Comparison of ENCODE assay signal across 28 cellular contexts in genomic region chr7:29306276-29307036, GRCh38.
A peak's percentile ranks its signal among the peaks of the same experiment; 100 is the strongest.
DNase-seq lines count a peak whose midpoint lies in the region; ATAC-seq, FAIRE-seq and TF ChIP-seq lines count a peak whose summit lies in the region.
"Had no signal": no experiment of that assay in that cellular context is flagged by ENCODE, and none has a peak within 500 bp of the region (broad histone marks: within the 10 kb centered on the region; RNA-seq: fewer than 3 reads in every experiment).

No MANE protein-coding gene starts in this region.

- no peak overlapping the region for H3K14ac ChIP-seq in trophoblast cell (ENCODE audit: low read length)

- no peak overlapping the region for H4K12ac ChIP-seq in trophoblast cell (ENCODE audit: low read depth, low read length)

- H3K27me3 ChIP-seq in keratinocyte (ENCODE audit: control insufficient read depth, extremely low read depth, insufficient read depth, low read length) (no peaks in the 10 kb centered on the region), trophoblast cell (ENCODE audit: insufficient read depth, low read length) (no peaks in the 10 kb centered on the region), Peyer's patch (no peaks in the 10 kb centered on the region)

- H2AK5ac ChIP-seq in trophoblast cell (ENCODE audit: low read length): peak overlapping the region; percentile 50

- no peak overlapping the region for H3K4me2 ChIP-seq in keratinocyte (ENCODE audit: control insufficient read depth, extremely low read depth, insufficient read depth, low read depth, low read length)
- no peak overlapping the region for H3K4me2 ChIP-seq in trophoblast cell (ENCODE audit: low read length)

- TF ChIP-seq POLR2A in Peyer's patch (IDR thresholded peaks at IDR 0.05): no peak

- no peaks in the 10 kb centered on the region for H3K9me1 ChIP-seq in keratinocyte (ENCODE audit: control insufficient read depth, extremely low read depth, insufficient read depth, low read length)

- H3K27ac ChIP-seq in angular gyrus (ENCODE audit: low read depth, low read length) (peak overlapping the region; percentile 9), keratinocyte (ENCODE audit: control insufficient read depth, insufficient read depth, low read length) (no peak overlapping the region), trophoblast cell (ENCODE audit: low read depth, low read length) (no peak overlapping the region), Peyer's patch (no peak overlapping the region)
- H3K27ac ChIP-seq: C4-2B, GM23248, HL-60, SJSA1 had no signal

- no peaks in the 10 kb centered on the region for H4K20me1 ChIP-seq in keratinocyte (ENCODE audit: control insufficient read depth, extremely low read depth, insufficient read depth, low read length)

- H3K79me2 ChIP-seq in keratinocyte (ENCODE audit: control insufficient read depth, insufficient read depth, low read length) (no peaks in the 10 kb centered on the region), trophoblast cell (ENCODE audit: control insufficient read depth, insufficient read depth, low read length, poor library complexity) (peaks cover 9% of the 10 kb centered on the region)

- in situ Hi-C loops in ACHN (cut with HindIII; ENCODE audit: low pct_ligation_motif_present, low pct_unique_long_range_greater_than_20kb, low sequenced_read_pairs): no loop called here

- no CpG with 5 or more reads among the region's 6 CpGs for WGBS in trophoblast cell (ENCODE audit: extremely low coverage, insufficient coverage, insufficient read length)

- ATAC-seq in GM21447 (IDR thresholded peaks at IDR 0.05; ENCODE audit: unreplicated experiment): no peak
- ATAC-seq: HCT116, HepG2, K562, Panc1, Right ventricle myocardium inferior had no signal

- peak overlapping the region; percentile 62 for H3K4ac ChIP-seq in trophoblast cell (ENCODE audit: low read depth, low read length)

- H3K4me1 ChIP-seq in keratinocyte (ENCODE audit: control insufficient read depth, extremely low read depth, insufficient read depth, low read length) (peaks cover 35% of the 10 kb centered on the region), trophoblast cell (ENCODE audit: control insufficient read depth in 1 of 2, insufficient read depth in 2 of 2, low read length in 2 of 2) (peaks cover 19 to 25% of the 10 kb centered on the region in 2 experiments), Peyer's patch (no peaks in the 10 kb centered on the region)
- H3K4me1 ChIP-seq: SJSA1 had no signal

- peak overlapping the region; percentile 63 for H2BK5ac ChIP-seq in trophoblast cell (ENCODE audit: low read depth, low read length, poor library complexity)

- no peak overlapping the region for H2AFZ ChIP-seq in keratinocyte (ENCODE audit: control insufficient read depth, low read length)
- no peak overlapping the region for H2AFZ ChIP-seq in trophoblast cell (ENCODE audit: insufficient read depth, low read length, poor library complexity)
- H2AFZ ChIP-seq: GM23248 had no signal

- H3K36me3 ChIP-seq in keratinocyte (ENCODE audit: control insufficient read depth in 2 of 2, extremely low read depth in 1 of 2, insufficient read depth in 2 of 2, low read length in 2 of 2) (no peaks in the 10 kb centered on the region), trophoblast cell (ENCODE audit: control insufficient read depth in 1 of 2, insufficient read depth in 2 of 2, low read length in 2 of 2) (peaks cover 2 to 7% of the 10 kb centered on the region in 2 experiments), Peyer's patch (no peaks in the 10 kb centered on the region)
- H3K36me3 ChIP-seq: SJSA1 had no signal

- no peak overlapping the region for H3K23ac ChIP-seq in trophoblast cell (ENCODE audit: low read length)

- no peak overlapping the region for H3K4me3 ChIP-seq in keratinocyte (ENCODE audit: control insufficient read depth in 2 of 3, extremely low read depth in 1 of 3, insufficient read depth in 2 of 3, low read depth in 1 of 3, low read length in 3 of 3)
- H3K4me3 ChIP-seq in trophoblast cell (ENCODE audit: low read depth, low read length): no peak overlapping the region
- H3K4me3 ChIP-seq in Peyer's patch: no peak overlapping the region
- H3K4me3 ChIP-seq: GM23248, K562, SJSA1 had no signal

- H2BK120ac ChIP-seq in trophoblast cell (ENCODE audit: insufficient read depth, low read length, poor library complexity): no peak overlapping the region

- TF ChIP-seq CTCF in keratinocyte (optimal IDR thresholded peaks at IDR 0.05 in 1 of 3, IDR thresholded peaks at IDR 0.05 in 1 of 3, conservative IDR thresholded peaks at IDR 0.05 in 1 of 3; ENCODE audit: extremely low read depth in 1 of 3, insufficient read depth in 2 of 3, low read length in 3 of 3) (no peak), Peyer's patch (IDR thresholded peaks at IDR 0.05) (no peak)

- peak; percentile 9 for FAIRE-seq in keratinocyte (lab: Jason Lieb, UNC)
- FAIRE-seq: HepG2, K562 had no signal

- H3K79me1 ChIP-seq in trophoblast cell (ENCODE audit: low read length): peaks cover 27% of the 10 kb centered on the region

- no peak overlapping the region for H3K18ac ChIP-seq in trophoblast cell (ENCODE audit: low read length)

- no peak overlapping the region for H4K91ac ChIP-seq in trophoblast cell (ENCODE audit: low read depth, low read length)

- no peak overlapping the region for H4K8ac ChIP-seq in trophoblast cell (ENCODE audit: low read depth, low read length)

- dilution Hi-C loops in keratinocyte (cut with MboI; ENCODE audit: extremely low pct_ligation_motif_present, low sequenced_read_pairs): no loop called here

- H2BK12ac ChIP-seq in trophoblast cell (ENCODE audit: low read length): peak overlapping the region; percentile 68

- H3K9me3 ChIP-seq in keratinocyte (ENCODE audit: control insufficient read depth, low read depth, low read length) (no peaks in the 10 kb centered on the region), trophoblast cell (ENCODE audit: insufficient read depth, low read depth, low read length) (no peaks in the 10 kb centered on the region), Peyer's patch (no peaks in the 10 kb centered on the region)
- H3K9me3 ChIP-seq: SJSA1 had no signal

- H3K9ac ChIP-seq in keratinocyte (ENCODE audit: control insufficient read depth, extremely low read depth, insufficient read depth, low read length): no peak overlapping the region
- no peak overlapping the region for H3K9ac ChIP-seq in trophoblast cell (ENCODE audit: low read length)
- H3K9ac ChIP-seq: GM23248 had no signal

- DNase-seq in ACHN: peak; percentile 63
- no peak for DNase-seq in keratinocyte (ENCODE audit: low read depth, low spot score)
- no peak for DNase-seq in trophoblast cell
- no peak for DNase-seq in NCI-H1436 treated with DMSO at 0.1 percent for 48 hours (lab: John Stamatoyannopoulos, UW)
- DNase-seq in GOT3 (lab: John Stamatoyannopoulos, UW): no peak
- DNase-seq in Peyer's patch: no peak
- DNase-seq: 8988T; CD8-positive, alpha-beta memory T cell; GDM1; GM23248; MM.1S; NCI-H1092 treated with DMSO at 0.1 percent for 48 hours; NCI-H146; NCI-H2029 treated with DMSO at 0.1 percent for 48 hours; NCI-H226; NCI-H510A treated with DMSO at 0.1 percent for 48 hours; NCI-H774; NK-92 treated with Interleukin-12 subunit alpha and Interleukin-12 subunit beta, amount 100 ng/mL, for 24 hours had no signal
